In genomic region chr11:8806974-8807373, GRCh38 we compare ENCODE assay signal across 13 cellular contexts.
DNase-seq lines count a peak whose midpoint lies in the region; ATAC-seq and TF ChIP-seq lines count a peak whose summit lies in the region.
"Had no signal": no experiment of that assay in that cellular context is flagged by ENCODE, and none has a peak within 500 bp of the region (broad histone marks: within the 10 kb centered on the region; RNA-seq: fewer than 3 reads in every experiment).

No MANE protein-coding gene starts in this region.

- peak; percentile 56 for DNase-seq in Right ventricle myocardium superior
- DNase-seq in Right ventricle myocardium inferior (ENCODE audit: missing footprints), result no peak
- DNase-seq in left ventricle myocardium inferior, result peak; percentile 30
- no peak for DNase-seq in retinal pigment epithelial cell (ENCODE audit: low read depth)
- no peak for DNase-seq in aorta
- DNase-seq in NCI-H82 (lab: John Stamatoyannopoulos, UW), result no peak
- no peak for DNase-seq in amniotic stem cell (lab: John Stamatoyannopoulos, UW)
- DNase-seq: DMS 273 treated with DMSO at 0.1 percent for 48 hours, NCI-H345, PC-3, T-helper 9 cell had no signal

- ATAC-seq in Right ventricle myocardium superior (ENCODE audit: poor library complexity) (no peak), Right ventricle myocardium inferior (no peak), aorta (ENCODE audit: low FRiP score) (no peak), GM18868 (IDR thresholded peaks at IDR 0.05; ENCODE audit: unreplicated experiment) (no peak)
- ATAC-seq: PC-3; stimulated activated memory B cell treated with anti-CD40 and anti-IgM and Interleukin-4, amounts not matched to agents 10 μg/mL and 1 μg/mL and 100 μg/mL, for 72 hours had no signal

- H3K36me3 ChIP-seq in left ventricle myocardium inferior, result no peaks in the 10 kb centered on the region
- no peaks in the 10 kb centered on the region for H3K36me3 ChIP-seq in aorta (ENCODE audit: control insufficient read depth in 1 of 2, insufficient read depth in 2 of 2, low read length in 1 of 2)

- TF ChIP-seq CTCF in left ventricle myocardium inferior (IDR thresholded peaks at IDR 0.05; ENCODE audit: borderline replicate concordance) (no peak), retinal pigment epithelial cell (conservative IDR thresholded peaks at IDR 0.05; ENCODE audit: low read depth, low read length) (no peak)

- H3K27ac ChIP-seq in left ventricle myocardium inferior (replicated peaks) (peak overlapping the region; percentile 89), aorta (ENCODE audit: low read depth in 1 of 2, low read length in 2 of 2) (peak overlapping the region; percentile 38 to 53)

- WGBS in aorta, 2 donors, result 26 to 29% methylated on average over 8 of the region's 8 CpGs

- H3K4me3 ChIP-seq in left ventricle myocardium inferior, result peak overlapping the region; percentile 78
- H3K4me3 ChIP-seq in retinal pigment epithelial cell (ENCODE audit: low read length), result peak overlapping the region; percentile 11
- H3K4me3 ChIP-seq in aorta (ENCODE audit: low read length in 2 of 2), result no peak overlapping the region

- H3K27me3 ChIP-seq in left ventricle myocardium inferior (ENCODE audit: low read depth) (no peaks in the 10 kb centered on the region), aorta (ENCODE audit: control insufficient read depth in 1 of 2, insufficient read depth in 2 of 2, low read length in 1 of 2) (no peaks in the 10 kb centered on the region)

- H3K9me3 ChIP-seq in left ventricle myocardium inferior (replicated peaks) (no peaks in the 10 kb centered on the region), aorta (ENCODE audit: control insufficient read depth, low read length) (no peaks in the 10 kb centered on the region)

- intact Hi-C loops in Right ventricle myocardium superior (cut with DNase I), result loop anchor here (5.0 kb wide), 1 partner anchor 100 kb away; no protein-coding TSS in a partner anchor
- intact Hi-C loops in Right ventricle myocardium inferior (cut with DNase I), result loop anchor here (5.0 to 10.0 kb wide), 2 partner anchors 35 to 52 kb away; no protein-coding TSS in a partner anchor
- intact Hi-C loops in left ventricle myocardium inferior (cut with micrococcal nuclease), result no loop called here
- intact Hi-C loops in aorta (cut with DNase I), result loop anchor here in 1 of 2 donors (5.0 kb wide), 2 partner anchors 40 to 100 kb away; no protein-coding TSS in a partner anchor

- H3K4me1 ChIP-seq in left ventricle myocardium inferior, result peaks cover 97% of the 10 kb centered on the region
- H3K4me1 ChIP-seq in aorta (ENCODE audit: control insufficient read depth in 1 of 2, insufficient read depth in 2 of 2, low read length in 2 of 2), result peaks cover 0 to 2% of the 10 kb centered on the region in 2 donors

Comparison
In these comparisons a context has a peak if more than half of its experiments do, and no peak if none do; other contexts are left out.
1. DNase-seq: peak in Right ventricle myocardium superior (single experiment) and left ventricle myocardium inferior (single experiment); none in Right ventricle myocardium inferior (single experiment), retinal pigment epithelial cell (single experiment), aorta (0 of 2), NCI-H82 (single experiment) and amniotic stem cell (single experiment).
2. H3K4me3 ChIP-seq: peak in left ventricle myocardium inferior (single experiment) and retinal pigment epithelial cell (single experiment); none in aorta (0 of 2).